15 cellular contexts compared by ENCODE assay signal in genomic region chr19:8481191-8481590, GRCh38. TPM values are rescaled to one million over a fixed set of nuclear protein-coding genes. Genes with fewer than 3 reads are reported as not detected.
A peak's percentile ranks its signal among the peaks of the same experiment; 100 is the strongest.
DNase-seq lines count a peak whose midpoint lies in the region; ATAC-seq lines count a peak whose summit lies in the region.
"Had no signal": no experiment of that assay in that cellular context is flagged by ENCODE, and none has a peak within 500 bp of the region (broad histone marks: within the 10 kb centered on the region; RNA-seq: fewer than 3 reads in every experiment).

No MANE protein-coding gene starts in this region.

- peaks cover 33% of the 10 kb centered on the region for H3K4me1 Mint-ChIP-seq in activated CD4-positive, alpha-beta T cell treated with anti-CD3 and anti-CD28 coated beads, Interleukin-2, amount 10 ng/mL, durations not matched to agents 24 days and 14 days
- peaks cover 56% of the 10 kb centered on the region for H3K4me1 Mint-ChIP-seq in activated T-cell treated with anti-CD3 and anti-CD28 coated beads, Interleukin-2, amount 50 U/mL, for 72 hours (ENCODE audit: low read depth)

- no peaks in the 10 kb centered on the region for H3K27me3 Mint-ChIP-seq in activated CD4-positive, alpha-beta T cell treated with anti-CD3 and anti-CD28 coated beads, Interleukin-2, amount 10 ng/mL, durations not matched to agents 24 days and 14 days
- no peaks in the 10 kb centered on the region for H3K27me3 Mint-ChIP-seq in activated T-cell treated with anti-CD3 and anti-CD28 coated beads, Interleukin-2, amount 50 U/mL, for 72 hours (ENCODE audit: low read depth)

- H3K4me3 Mint-ChIP-seq in activated CD4-positive, alpha-beta T cell treated with anti-CD3 and anti-CD28 coated beads, Interleukin-2, amount 10 ng/mL, durations not matched to agents 24 days and 14 days: no peak overlapping the region
- peak overlapping the region in 1 of 2 donors; percentile 21 for H3K4me3 Mint-ChIP-seq in activated T-cell treated with anti-CD3 and anti-CD28 coated beads, Interleukin-2, amount 50 U/mL, for 72 hours
- H3K4me3 Mint-ChIP-seq: activated T-cell treated with anti-CD3 and anti-CD28 coated beads, Interleukin-2, amount 50 U/mL, for 4 hours had no signal

- H3K27ac Mint-ChIP-seq in activated CD4-positive, alpha-beta T cell treated with anti-CD3 and anti-CD28 coated beads, Interleukin-2, amount 10 ng/mL, durations not matched to agents 24 days and 14 days: peak overlapping the region; percentile 39
- peak overlapping the region; percentile 52 for H3K27ac Mint-ChIP-seq in activated T-cell treated with anti-CD3 and anti-CD28 coated beads, Interleukin-2, amount 50 U/mL, for 72 hours

- intact Hi-C loops in activated CD4-positive, alpha-beta T cell treated with anti-CD3 and anti-CD28 coated beads, Interleukin-2, amount 10 ng/mL, durations not matched to agents 24 days and 14 days (cut with micrococcal nuclease): no loop called here

- H3K4me3 ChIP-seq in skin epidermis: no peak overlapping the region
- H3K4me3 ChIP-seq: uterus had no signal

- peak in 1 of 2 donors; percentile 17 for ATAC-seq in activated T-cell treated with anti-CD3 and anti-CD28 coated beads, Interleukin-2, amount 50 U/mL, for 72 hours (replicated peaks in 1 of 2)
- ATAC-seq in esophagus mucosa (peak; percentile 14), GM18867 (IDR thresholded peaks at IDR 0.05; ENCODE audit: unreplicated experiment) (no peak)

- peak overlapping the region in 11 of 21 experiments; percentile 0 to 68 (median 39) for H3K27ac ChIP-seq in skin epidermis
- H3K27ac ChIP-seq: uterus had no signal

- no peaks in the 10 kb centered on the region for H3K9me3 Mint-ChIP-seq in activated CD4-positive, alpha-beta T cell treated with anti-CD3 and anti-CD28 coated beads, Interleukin-2, amount 10 ng/mL, durations not matched to agents 24 days and 14 days
- no peaks in the 10 kb centered on the region for H3K9me3 Mint-ChIP-seq in activated T-cell treated with anti-CD3 and anti-CD28 coated beads, Interleukin-2, amount 50 U/mL, for 72 hours
- H3K9me3 Mint-ChIP-seq: activated T-cell treated with anti-CD3 and anti-CD28 coated beads, Interleukin-2, amount 50 U/mL, for 4 hours had no signal

- peaks cover 58% of the 10 kb centered on the region for H3K36me3 Mint-ChIP-seq in activated CD4-positive, alpha-beta T cell treated with anti-CD3 and anti-CD28 coated beads, Interleukin-2, amount 10 ng/mL, durations not matched to agents 24 days and 14 days (ENCODE audit: low read depth)
- peaks cover 12 to 32% of the 10 kb centered on the region in 2 donors for H3K36me3 Mint-ChIP-seq in activated T-cell treated with anti-CD3 and anti-CD28 coated beads, Interleukin-2, amount 50 U/mL, for 72 hours (ENCODE audit: insufficient read depth in 2 of 2)

- no peak for DNase-seq in activated CD4-positive, alpha-beta T cell treated with anti-CD3 and anti-CD28 coated beads, Interleukin-2, amount 10 ng/mL, durations not matched to agents 24 days and 14 days
- no peak for DNase-seq in activated CD4-positive, alpha-beta T cell treated with anti-CD3 and anti-CD28 coated beads for 4 hours
- no peak for DNase-seq in activated T-cell treated with anti-CD3 and anti-CD28 coated beads, Interleukin-2, amount 50 U/mL, for 72 hours
- DNase-seq in AG08395 (ENCODE audit: low spot score) (no peak), hippocampal formation (lab: John Stamatoyannopoulos, UW) (no peak)
- DNase-seq: activated T-cell treated with anti-CD3 and anti-CD28 coated beads, Interleukin-2, amount 50 U/mL, for 4 hours; NCI-H1105; NCI-H69; uterus had no signal

RNA-seq across cellular contexts. Expression of gene PRAM1, which starts 21.2 kb away (rescaled TPM):
- total RNA-seq in activated CD4-positive, alpha-beta T cell treated with anti-CD3 and anti-CD28 coated beads, Interleukin-2, amount 10 ng/mL, durations not matched to agents 24 days and 14 days: 0.33 and 0.38 TPM in 2 replicates
- total RNA-seq in activated T-cell treated with anti-CD3 and anti-CD28 coated beads, Interleukin-2, amount 50 U/mL, for 72 hours: 1 to 10 TPM; 1.3 to 1.9 TPM
- 0.76 TPM for total RNA-seq in esophagus mucosa
- total RNA-seq: fibroblast of lung, H4, HT1080 had no signal

RNA-seq across cellular contexts. Expression of gene ZNF414, which starts 32.8 kb away (rescaled TPM):
- 18.1 and 25.6 TPM in 2 replicates for total RNA-seq in activated CD4-positive, alpha-beta T cell treated with anti-CD3 and anti-CD28 coated beads, Interleukin-2, amount 10 ng/mL, durations not matched to agents 24 days and 14 days
- total RNA-seq in activated T-cell treated with anti-CD3 and anti-CD28 coated beads, Interleukin-2, amount 50 U/mL, for 72 hours: 10 to 100 TPM; 25.7 to 29.9 TPM
- total RNA-seq in esophagus mucosa: 13.3 TPM

RNA-seq across cellular contexts. Expression of gene HNRNPM, which starts 36.4 kb away (rescaled TPM):
- 349 and 352 TPM in 2 replicates for total RNA-seq in activated CD4-positive, alpha-beta T cell treated with anti-CD3 and anti-CD28 coated beads, Interleukin-2, amount 10 ng/mL, durations not matched to agents 24 days and 14 days
- total RNA-seq in activated T-cell treated with anti-CD3 and anti-CD28 coated beads, Interleukin-2, amount 50 U/mL, for 72 hours: 100 to 1,000 TPM; 168 to 183 TPM
- 107 TPM for total RNA-seq in esophagus mucosa
